In the genomic region with DNA sequence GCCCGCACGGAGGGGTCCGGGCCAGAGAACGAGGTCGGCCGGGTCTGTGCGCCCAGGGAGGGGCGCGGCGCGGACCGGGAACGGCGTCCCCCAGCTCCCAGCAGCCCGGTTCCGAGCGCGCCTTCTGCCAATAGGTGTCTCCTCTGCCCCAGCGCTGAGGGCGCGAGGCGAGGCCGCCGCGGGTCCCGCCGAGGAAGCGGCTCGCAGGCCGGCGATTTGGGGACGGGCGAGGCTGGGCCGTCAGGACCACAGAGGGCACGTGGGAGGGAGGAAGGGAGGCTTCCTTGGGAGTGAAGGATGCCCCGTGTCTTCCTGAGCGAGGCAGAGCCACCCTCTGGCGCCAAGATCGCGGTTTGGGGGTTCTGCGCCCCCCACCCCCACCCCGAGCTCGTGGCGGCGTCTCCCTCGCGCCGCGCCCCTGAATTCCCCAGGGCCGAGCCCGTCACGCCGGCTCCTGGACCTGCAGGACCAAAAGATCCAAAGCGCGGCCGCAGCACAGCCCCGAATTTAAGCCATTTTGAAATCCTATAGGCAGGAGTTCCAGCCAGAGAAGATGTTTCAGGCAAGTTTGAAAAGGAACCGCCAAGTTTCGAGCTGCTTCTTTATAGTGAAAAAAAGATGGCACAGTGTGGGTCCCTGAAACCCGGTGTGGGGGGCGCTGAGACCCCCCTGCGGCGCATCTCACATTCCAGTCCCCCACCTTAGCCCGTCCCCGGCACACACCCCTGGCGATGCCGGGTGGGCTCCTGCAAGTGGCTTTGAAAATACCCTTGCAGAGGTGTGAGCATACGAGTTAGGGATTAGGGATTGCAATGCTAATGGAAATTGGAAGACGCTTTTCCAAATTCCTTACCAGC, we compare ENCODE assay signal across 8 cellular contexts. TPM values are rescaled to one million over a fixed set of nuclear protein-coding genes. Genes with fewer than 3 reads are reported as not detected.
DNase-seq lines count a peak whose midpoint lies in the region; ATAC-seq and TF ChIP-seq lines count a peak whose summit lies in the region.

No MANE protein-coding gene starts in this region.

- peaks cover 21 to 22% of the 10 kb centered on the region in 2 donors for H3K4me1 Mint-ChIP-seq in effector memory CD8-positive, alpha-beta T cell (ENCODE audit: low read depth in 2 of 2)

- H3K4me3 Mint-ChIP-seq in effector memory CD8-positive, alpha-beta T cell: peak overlapping the region; percentile 72 to 83

- CTCF ChIA-PET in HEK293T (lab: Yijun Ruan, JAX): interaction anchor here (0.6 to 1.1 kb wide), 2 partner anchors 18 to 211 kb away, joined by 3 to 4 read pairs; no protein-coding TSS in a partner anchor

- POLR2A ChIA-PET in HEK293T (lab: Yijun Ruan, JAX): no interaction called here

- H3K9me3 ChIP-seq in muscle layer of duodenum (ENCODE audit: control insufficient read depth in 1 of 2, low read length in 2 of 2): no peaks in the 10 kb centered on the region
- no peaks in the 10 kb centered on the region for H3K9me3 ChIP-seq in aorta (ENCODE audit: control insufficient read depth, low read length)

- DNase-seq in D341Med (ENCODE audit: low spot score) (peak; percentile 79), HEK293T (ENCODE audit: extremely low spot score) (no peak), T-helper 1 cell (peak in 4 of 5 donors; percentile 11 to 52 (median 42)), aorta (peak; percentile 76 to 88), GM19238 (ENCODE audit: insufficient read length, low spot score) (no peak)
- DNase-seq in effector memory CD8-positive, alpha-beta T cell: no peak

- no peaks in the 10 kb centered on the region for H3K9me3 Mint-ChIP-seq in effector memory CD8-positive, alpha-beta T cell

- H3K27ac ChIP-seq in muscle layer of duodenum (ENCODE audit: low read length): no peak overlapping the region
- H3K27ac ChIP-seq in aorta (ENCODE audit: low read depth in 1 of 2, low read length in 2 of 2): peak overlapping the region; percentile 47 to 97

- no peak overlapping the region for H3K27ac Mint-ChIP-seq in effector memory CD8-positive, alpha-beta T cell

- peaks cover 4% of the 10 kb centered on the region for H3K27me3 ChIP-seq in muscle layer of duodenum (ENCODE audit: low read depth, low read length)
- no peaks in the 10 kb centered on the region for H3K27me3 ChIP-seq in aorta (ENCODE audit: control insufficient read depth in 1 of 2, insufficient read depth in 2 of 2, low read length in 1 of 2)

- H3K4me3 ChIP-seq in muscle layer of duodenum (ENCODE audit: low read depth in 1 of 2, low read length in 2 of 2) (peak overlapping the region; percentile 16 to 70), aorta (ENCODE audit: low read length in 2 of 2) (peak overlapping the region; percentile 58 to 81)

- peaks cover 32% of the 10 kb centered on the region for H3K36me3 Mint-ChIP-seq in effector memory CD8-positive, alpha-beta T cell (ENCODE audit: insufficient read depth)

- peaks cover 11 to 19% of the 10 kb centered on the region in 2 donors for H3K27me3 Mint-ChIP-seq in effector memory CD8-positive, alpha-beta T cell

- no peak for ATAC-seq in effector memory CD8-positive, alpha-beta T cell (replicated peaks)
- ATAC-seq in aorta (ENCODE audit: low FRiP score) (peak; percentile 3), HG03354 (IDR thresholded peaks at IDR 0.05; ENCODE audit: poor library complexity, severe bottlenecking, unreplicated experiment) (no peak)

- intact Hi-C loops in aorta (cut with DNase I): loop anchor here in 1 of 2 donors (10.0 kb wide), 1 partner anchor 58 kb away; no protein-coding TSS in a partner anchor

- WGBS in aorta, 2 donors: 13 to 14% methylated on average over 57 to 69 of the region's 69 CpGs

- H3K36me3 ChIP-seq in muscle layer of duodenum (ENCODE audit: control insufficient read depth in 1 of 2, insufficient read depth in 2 of 2, low read length in 2 of 2) (no peaks in the 10 kb centered on the region), aorta (ENCODE audit: control insufficient read depth in 1 of 2, insufficient read depth in 2 of 2, low read length in 1 of 2) (no peaks in the 10 kb centered on the region)

- H3K4me1 ChIP-seq in muscle layer of duodenum (ENCODE audit: control insufficient read depth in 1 of 2, insufficient read depth in 2 of 2, low read length in 2 of 2): peaks cover 4 to 32% of the 10 kb centered on the region in 2 donors
- no peaks in the 10 kb centered on the region for H3K4me1 ChIP-seq in aorta (ENCODE audit: control insufficient read depth in 1 of 2, insufficient read depth in 2 of 2, low read length in 2 of 2)

TF ChIP-seq in HEK293T, 16 proteins besides CTCF, POLR2A, EP300 and RAD21:
- TF ChIP-seq ZNF384 (IDR thresholded peaks at IDR 0.05) (no peak), L3MBTL2 (conservative IDR thresholded peaks at IDR 0.05) (peak; percentile 39; the same call in 1 of the 2 replicates), ELF4 (IDR thresholded peaks at IDR 0.05) (no peak)

RNA-seq across cellular contexts. Expression of a gene that starts 0.9 kb away (rescaled TPM):
- 10 to 100 TPM; 37.2 to 39.2 TPM for total RNA-seq in aorta
- polyA plus RNA-seq in aorta: 1 to 10 TPM; 2.0 to 7.2 TPM

Comparison
In these comparisons a context has a peak if more than half of its experiments do, and no peak if none do; other contexts are left out.
1. DNase-seq: peak in D341Med (single experiment), T-helper 1 cell (4 of 5) and aorta (2 of 2); none in HEK293T (single experiment), effector memory CD8-positive, alpha-beta T cell (0 of 3) and GM19238 (single experiment).